1 cellular context compared by ENCODE assay signal in genomic region chr17:75877752-75878173, GRCh38.
A peak's percentile ranks its signal among the peaks of the same experiment; 100 is the strongest.
TF ChIP-seq lines count a peak whose summit lies in the region.

No MANE protein-coding gene starts in this region.

TF ChIP-seq in HepG2, 621 proteins besides CTCF, POLR2A, EP300 and RAD21 (continued from another document and continues in another):
- TF ChIP-seq ZFP91 (CRISPR knock-in tag; IDR thresholded peaks at IDR 0.05; ENCODE audit: borderline replicate concordance) (peak; percentile 66), MBNL3 (CRISPR knock-in tag; conservative IDR thresholded peaks at IDR 0.05) (no peak), POLR2G (IDR thresholded peaks at IDR 0.05; ENCODE audit: low read depth, low read length) (no peak; the same call in 1 of the 2 replicates), ATAD3A (CRISPR knock-in tag; IDR thresholded peaks at IDR 0.05) (no peak), PATZ1 (CRISPR knock-in tag; IDR thresholded peaks at IDR 0.05) (peak; percentile 32; the same call in 1 of the 2 replicates), TEAD2 (CRISPR knock-in tag; IDR thresholded peaks at IDR 0.05) (peak; percentile 78; the same call in 1 of the 2 replicates), PITX1 (CRISPR knock-in tag; IDR thresholded peaks at IDR 0.05) (no peak), PHB2 (IDR thresholded peaks at IDR 0.05; ENCODE audit: partially characterized antibody) (no peak), JDP2 (CRISPR knock-in tag; IDR thresholded peaks at IDR 0.05; ENCODE audit: borderline replicate concordance) (no peak; the same call in 1 of the 2 replicates), CCDC6 (CRISPR knock-in tag; IDR thresholded peaks at IDR 0.05) (peak; percentile 79; the same call in 1 of the 2 replicates), PTBP1 (IDR thresholded peaks at IDR 0.05; ENCODE audit: low read depth, low read length, poor library complexity, severe bottlenecking) (peak; percentile 16), NFKB2 (CRISPR knock-in tag; IDR thresholded peaks at IDR 0.05; ENCODE audit: borderline replicate concordance) (no peak), ZNF788 (CRISPR knock-in tag; IDR thresholded peaks at IDR 0.05; ENCODE audit: borderline replicate concordance) (no peak), ARNTL (CRISPR knock-in tag; IDR thresholded peaks at IDR 0.05) (no peak), ZNF557 (CRISPR knock-in tag; IDR thresholded peaks at IDR 0.05) (no peak; the same call in 1 of the 2 replicates), KAT2B (IDR thresholded peaks at IDR 0.05; ENCODE audit: borderline replicate concordance, low read depth, low read length) (no peak), MEIS1 (CRISPR knock-in tag; IDR thresholded peaks at IDR 0.05; ENCODE audit: borderline replicate concordance) (peak; percentile 32; the same call in 1 of the 2 replicates), PHF5A (CRISPR knock-in tag; IDR thresholded peaks at IDR 0.05; ENCODE audit: low read depth, unreplicated experiment) (no peak), ZBTB21 (CRISPR knock-in tag; IDR thresholded peaks at IDR 0.05) (no peak), HDAC2 (CRISPR knock-in tag; IDR thresholded peaks at IDR 0.05) (no peak), NCOA2 (CRISPR knock-in tag; IDR thresholded peaks at IDR 0.05) (no peak), ZXDC (CRISPR knock-in tag; IDR thresholded peaks at IDR 0.05) (no peak), MYC (CRISPR knock-in tag; IDR thresholded peaks at IDR 0.05; ENCODE audit: borderline replicate concordance) (peak; percentile 86), STAT5B (CRISPR knock-in tag; IDR thresholded peaks at IDR 0.05) (peak; percentile 45; the same call in 1 of the 2 replicates), ZNF792 (CRISPR knock-in tag; IDR thresholded peaks at IDR 0.05) (no peak; the same call in 1 of the 2 replicates), PRMT3 (CRISPR knock-in tag; IDR thresholded peaks at IDR 0.05; ENCODE audit: borderline replicate concordance, low read depth) (no peak), HOXD1 (CRISPR knock-in tag; IDR thresholded peaks at IDR 0.05) (peak; percentile 66; the same call in 1 of the 2 replicates)
- TF ChIP-seq, protein P1, sequence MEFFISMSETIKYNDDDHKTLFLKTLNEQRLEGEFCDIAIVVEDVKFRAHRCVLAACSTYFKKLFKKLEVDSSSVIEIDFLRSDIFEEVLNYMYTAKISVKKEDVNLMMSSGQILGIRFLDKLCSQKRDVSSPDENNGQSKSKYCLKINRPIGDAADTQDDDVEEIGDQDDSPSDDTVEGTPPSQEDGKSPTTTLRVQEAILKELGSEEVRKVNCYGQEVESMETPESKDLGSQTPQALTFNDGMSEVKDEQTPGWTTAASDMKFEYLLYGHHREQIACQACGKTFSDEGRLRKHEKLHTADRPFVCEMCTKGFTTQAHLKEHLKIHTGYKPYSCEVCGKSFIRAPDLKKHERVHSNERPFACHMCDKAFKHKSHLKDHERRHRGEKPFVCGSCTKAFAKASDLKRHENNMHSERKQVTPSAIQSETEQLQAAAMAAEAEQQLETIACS (CRISPR knock-in tag; IDR thresholded peaks at IDR 0.05) = peak; percentile 78
- TF ChIP-seq, protein P2, sequence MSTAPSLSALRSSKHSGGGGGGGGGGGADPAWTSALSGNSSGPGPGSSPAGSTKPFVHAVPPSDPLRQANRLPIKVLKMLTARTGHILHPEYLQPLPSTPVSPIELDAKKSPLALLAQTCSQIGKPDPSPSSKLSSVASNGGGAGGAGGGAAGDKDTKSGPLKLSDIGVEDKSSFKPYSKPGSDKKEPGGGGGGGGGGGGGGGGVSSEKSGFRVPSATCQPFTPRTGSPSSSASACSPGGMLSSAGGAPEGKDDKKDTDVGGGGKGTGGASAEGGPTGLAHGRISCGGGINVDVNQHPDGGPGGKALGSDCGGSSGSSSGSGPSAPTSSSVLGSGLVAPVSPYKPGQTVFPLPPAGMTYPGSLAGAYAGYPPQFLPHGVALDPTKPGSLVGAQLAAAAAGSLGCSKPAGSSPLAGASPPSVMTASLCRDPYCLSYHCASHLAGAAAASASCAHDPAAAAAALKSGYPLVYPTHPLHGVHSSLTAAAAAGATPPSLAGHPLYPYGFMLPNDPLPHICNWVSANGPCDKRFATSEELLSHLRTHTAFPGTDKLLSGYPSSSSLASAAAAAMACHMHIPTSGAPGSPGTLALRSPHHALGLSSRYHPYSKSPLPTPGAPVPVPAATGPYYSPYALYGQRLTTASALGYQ (CRISPR knock-in tag; IDR thresholded peaks at IDR 0.05) = no peak; the same call in 1 of the 2 replicates
- TF ChIP-seq, protein P3, sequence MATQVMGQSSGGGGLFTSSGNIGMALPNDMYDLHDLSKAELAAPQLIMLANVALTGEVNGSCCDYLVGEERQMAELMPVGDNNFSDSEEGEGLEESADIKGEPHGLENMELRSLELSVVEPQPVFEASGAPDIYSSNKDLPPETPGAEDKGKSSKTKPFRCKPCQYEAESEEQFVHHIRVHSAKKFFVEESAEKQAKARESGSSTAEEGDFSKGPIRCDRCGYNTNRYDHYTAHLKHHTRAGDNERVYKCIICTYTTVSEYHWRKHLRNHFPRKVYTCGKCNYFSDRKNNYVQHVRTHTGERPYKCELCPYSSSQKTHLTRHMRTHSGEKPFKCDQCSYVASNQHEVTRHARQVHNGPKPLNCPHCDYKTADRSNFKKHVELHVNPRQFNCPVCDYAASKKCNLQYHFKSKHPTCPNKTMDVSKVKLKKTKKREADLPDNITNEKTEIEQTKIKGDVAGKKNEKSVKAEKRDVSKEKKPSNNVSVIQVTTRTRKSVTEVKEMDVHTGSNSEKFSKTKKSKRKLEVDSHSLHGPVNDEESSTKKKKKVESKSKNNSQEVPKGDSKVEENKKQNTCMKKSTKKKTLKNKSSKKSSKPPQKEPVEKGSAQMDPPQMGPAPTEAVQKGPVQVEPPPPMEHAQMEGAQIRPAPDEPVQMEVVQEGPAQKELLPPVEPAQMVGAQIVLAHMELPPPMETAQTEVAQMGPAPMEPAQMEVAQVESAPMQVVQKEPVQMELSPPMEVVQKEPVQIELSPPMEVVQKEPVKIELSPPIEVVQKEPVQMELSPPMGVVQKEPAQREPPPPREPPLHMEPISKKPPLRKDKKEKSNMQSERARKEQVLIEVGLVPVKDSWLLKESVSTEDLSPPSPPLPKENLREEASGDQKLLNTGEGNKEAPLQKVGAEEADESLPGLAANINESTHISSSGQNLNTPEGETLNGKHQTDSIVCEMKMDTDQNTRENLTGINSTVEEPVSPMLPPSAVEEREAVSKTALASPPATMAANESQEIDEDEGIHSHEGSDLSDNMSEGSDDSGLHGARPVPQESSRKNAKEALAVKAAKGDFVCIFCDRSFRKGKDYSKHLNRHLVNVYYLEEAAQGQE (IDR thresholded peaks at IDR 0.05; ENCODE audit: borderline replicate concordance in 1 of 2, low read depth in 1 of 2, low read length in 2 of 2) = no peak
- TF ChIP-seq, protein P4, sequence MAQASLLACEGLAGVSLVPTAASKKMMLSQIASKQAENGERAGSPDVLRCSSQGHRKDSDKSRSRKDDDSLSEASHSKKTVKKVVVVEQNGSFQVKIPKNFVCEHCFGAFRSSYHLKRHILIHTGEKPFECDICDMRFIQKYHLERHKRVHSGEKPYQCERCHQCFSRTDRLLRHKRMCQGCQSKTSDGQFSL (CRISPR knock-in tag; IDR thresholded peaks at IDR 0.05) = no peak
- TF ChIP-seq, protein P5, sequence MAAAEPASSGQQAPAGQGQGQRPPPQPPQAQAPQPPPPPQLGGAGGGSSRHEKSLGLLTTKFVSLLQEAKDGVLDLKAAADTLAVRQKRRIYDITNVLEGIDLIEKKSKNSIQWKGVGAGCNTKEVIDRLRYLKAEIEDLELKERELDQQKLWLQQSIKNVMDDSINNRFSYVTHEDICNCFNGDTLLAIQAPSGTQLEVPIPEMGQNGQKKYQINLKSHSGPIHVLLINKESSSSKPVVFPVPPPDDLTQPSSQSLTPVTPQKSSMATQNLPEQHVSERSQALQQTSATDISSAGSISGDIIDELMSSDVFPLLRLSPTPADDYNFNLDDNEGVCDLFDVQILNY (CRISPR knock-in tag; conservative IDR thresholded peaks at IDR 0.05) = peak; percentile 75
- TF ChIP-seq, protein P6, sequence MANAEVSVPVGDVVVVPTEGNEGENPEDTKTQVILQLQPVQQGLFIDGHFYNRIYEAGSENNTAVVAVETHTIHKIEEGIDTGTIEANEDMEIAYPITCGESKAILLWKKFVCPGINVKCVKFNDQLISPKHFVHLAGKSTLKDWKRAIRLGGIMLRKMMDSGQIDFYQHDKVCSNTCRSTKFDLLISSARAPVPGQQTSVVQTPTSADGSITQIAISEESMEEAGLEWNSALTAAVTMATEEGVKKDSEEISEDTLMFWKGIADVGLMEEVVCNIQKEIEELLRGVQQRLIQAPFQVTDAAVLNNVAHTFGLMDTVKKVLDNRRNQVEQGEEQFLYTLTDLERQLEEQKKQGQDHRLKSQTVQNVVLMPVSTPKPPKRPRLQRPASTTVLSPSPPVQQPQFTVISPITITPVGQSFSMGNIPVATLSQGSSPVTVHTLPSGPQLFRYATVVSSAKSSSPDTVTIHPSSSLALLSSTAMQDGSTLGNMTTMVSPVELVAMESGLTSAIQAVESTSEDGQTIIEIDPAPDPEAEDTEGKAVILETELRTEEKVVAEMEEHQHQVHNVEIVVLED (CRISPR knock-in tag; IDR thresholded peaks at IDR 0.05; ENCODE audit: borderline replicate concordance) = no peak
- TF ChIP-seq, protein P7, sequence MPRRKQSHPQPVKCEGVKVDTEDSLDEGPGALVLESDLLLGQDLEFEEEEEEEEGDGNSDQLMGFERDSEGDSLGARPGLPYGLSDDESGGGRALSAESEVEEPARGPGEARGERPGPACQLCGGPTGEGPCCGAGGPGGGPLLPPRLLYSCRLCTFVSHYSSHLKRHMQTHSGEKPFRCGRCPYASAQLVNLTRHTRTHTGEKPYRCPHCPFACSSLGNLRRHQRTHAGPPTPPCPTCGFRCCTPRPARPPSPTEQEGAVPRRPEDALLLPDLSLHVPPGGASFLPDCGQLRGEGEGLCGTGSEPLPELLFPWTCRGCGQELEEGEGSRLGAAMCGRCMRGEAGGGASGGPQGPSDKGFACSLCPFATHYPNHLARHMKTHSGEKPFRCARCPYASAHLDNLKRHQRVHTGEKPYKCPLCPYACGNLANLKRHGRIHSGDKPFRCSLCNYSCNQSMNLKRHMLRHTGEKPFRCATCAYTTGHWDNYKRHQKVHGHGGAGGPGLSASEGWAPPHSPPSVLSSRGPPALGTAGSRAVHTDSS (CRISPR knock-in tag; conservative IDR thresholded peaks at IDR 0.05) = 0 out of 2 replicates have a peak, but pooled peaks have one; percentile 64
- TF ChIP-seq, protein P8, sequence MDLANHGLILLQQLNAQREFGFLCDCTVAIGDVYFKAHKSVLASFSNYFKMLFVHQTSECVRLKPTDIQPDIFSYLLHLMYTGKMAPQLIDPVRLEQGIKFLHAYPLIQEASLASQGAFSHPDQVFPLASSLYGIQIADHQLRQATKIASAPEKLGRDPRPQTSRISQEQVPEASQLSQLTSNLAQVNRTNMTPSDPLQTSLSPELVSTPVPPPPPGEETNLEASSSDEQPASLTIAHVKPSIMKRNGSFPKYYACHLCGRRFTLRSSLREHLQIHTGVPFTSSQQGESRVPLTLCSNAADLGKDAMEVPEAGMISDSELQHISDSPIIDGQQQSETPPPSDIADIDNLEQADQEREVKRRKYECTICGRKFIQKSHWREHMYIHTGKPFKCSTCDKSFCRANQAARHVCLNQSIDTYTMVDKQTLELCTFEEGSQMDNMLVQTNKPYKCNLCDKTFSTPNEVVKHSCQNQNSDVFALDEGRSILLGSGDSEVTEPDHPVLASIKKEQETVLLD (CRISPR knock-in tag; IDR thresholded peaks at IDR 0.05; ENCODE audit: low read depth) = no peak; the same call in 1 of the 2 replicates
- TF ChIP-seq, protein P9, sequence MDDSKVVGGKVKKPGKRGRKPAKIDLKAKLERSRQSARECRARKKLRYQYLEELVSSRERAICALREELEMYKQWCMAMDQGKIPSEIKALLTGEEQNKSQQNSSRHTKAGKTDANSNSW (CRISPR knock-in tag; IDR thresholded peaks at IDR 0.05; ENCODE audit: borderline replicate concordance) = no peak; the same call in 1 of the 2 replicates
